Comparison of ENCODE assay signal across 8 cellular contexts in the genomic region with DNA sequence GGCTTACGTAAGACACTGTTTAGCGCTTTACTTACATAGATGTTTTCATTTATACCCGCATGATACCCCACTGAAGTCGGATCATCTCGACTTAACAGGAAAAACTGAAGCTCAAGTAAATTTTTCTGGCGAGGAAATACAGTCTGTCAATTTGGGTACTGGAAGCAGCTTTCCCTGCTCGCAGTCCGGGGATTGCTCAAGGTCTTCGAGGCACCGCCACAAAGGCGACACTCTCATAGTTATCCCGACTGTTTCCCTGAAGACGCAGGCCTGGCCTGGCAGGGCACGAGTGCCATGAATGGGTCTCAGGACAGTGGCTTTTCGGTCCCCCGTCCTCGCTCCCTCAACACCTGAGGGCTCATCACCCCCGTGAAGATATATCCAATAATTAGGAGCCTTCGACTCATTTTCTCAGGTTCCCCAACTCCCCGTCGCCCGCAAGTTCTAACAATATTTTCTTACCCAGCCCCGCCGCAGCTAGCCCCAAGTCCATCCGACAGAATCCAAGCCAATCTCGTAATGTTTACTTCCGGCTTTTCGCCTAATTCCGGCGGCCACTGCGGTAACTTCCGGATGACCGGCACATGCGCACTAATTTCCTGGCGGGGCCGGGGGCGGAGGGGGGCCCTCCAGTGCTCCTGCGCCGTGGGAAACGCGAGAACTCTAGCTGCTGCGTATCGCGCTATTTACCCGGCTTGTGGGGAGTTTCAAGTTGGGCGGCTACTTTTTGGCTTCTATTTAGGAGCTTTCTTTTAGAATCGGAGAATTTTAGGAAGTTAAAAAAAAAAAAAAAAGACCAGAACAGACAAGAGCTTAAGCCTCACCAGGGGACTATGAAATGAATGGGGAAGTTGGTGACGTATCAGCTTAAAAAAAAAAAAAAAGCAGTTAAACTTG. TPM values are rescaled to one million over a fixed set of nuclear protein-coding genes. Genes with fewer than 3 reads are reported as not detected.
DNase-seq lines count a peak whose midpoint lies in the region; ATAC-seq, FAIRE-seq and TF ChIP-seq lines count a peak whose summit lies in the region.

Gene SLU7, minus strand, starts transcription at position 521 of the 897 bp plus-strand sequence. CDS start 3,787 bp downstream, outside the sequence.

- peaks cover 0 to 3% of the 10 kb centered on the region in 2 experiments for H3K36me3 ChIP-seq in keratinocyte (ENCODE audit: control insufficient read depth in 2 of 2, extremely low read depth in 1 of 2, insufficient read depth in 2 of 2, low read length in 2 of 2)

- DNase-seq in AG09309 (ENCODE audit: low read depth) (peak; percentile 80), NCI-H446 treated with DMSO at 0.1 percent for 48 hours (lab: John Stamatoyannopoulos, UW) (peak; percentile 89), cerebellar cortex (ENCODE audit: low spot score) (peak; percentile 93), keratinocyte (ENCODE audit: low read depth, low spot score) (peak; percentile 57)
- peak; percentile 81 to 89 for DNase-seq in stimulated activated CD4-positive, alpha-beta T cell treated with anti-CD3 and anti-CD28 coated beads, Interleukin-15, amount 100 ng/mL, for 1 hour (ENCODE audit: low read depth in 1 of 2, low spot score in 1 of 2)

- H4K20me1 ChIP-seq in keratinocyte (ENCODE audit: control insufficient read depth, extremely low read depth, insufficient read depth, low read length) = no peaks in the 10 kb centered on the region

- H3K9me3 ChIP-seq in keratinocyte (ENCODE audit: control insufficient read depth, low read depth, low read length) = no peaks in the 10 kb centered on the region

- peak within 1 kb of the TSS; percentile 90 for H3K4me2 ChIP-seq in keratinocyte (ENCODE audit: control insufficient read depth, extremely low read depth, insufficient read depth, low read depth, low read length)

- H3K27ac ChIP-seq in keratinocyte (ENCODE audit: control insufficient read depth, insufficient read depth, low read length) = peak within 1 kb of the TSS; percentile 97

- dilution Hi-C loops in keratinocyte (cut with MboI; ENCODE audit: extremely low pct_ligation_motif_present, low sequenced_read_pairs) = no loop called here

- ATAC-seq in GM19035 (IDR thresholded peaks at IDR 0.05; ENCODE audit: unreplicated experiment) (peak; percentile 69), HG03354 (IDR thresholded peaks at IDR 0.05; ENCODE audit: poor library complexity, severe bottlenecking, unreplicated experiment) (peak; percentile 78)
- peak; percentile 73 to 74 for ATAC-seq in activated CD4-positive, CD25-positive, alpha-beta regulatory T cell treated with anti-CD3 and anti-CD28 coated beads, Interleukin-2, amount 50 U/mL, for 24 hours

- no peak for FAIRE-seq in keratinocyte (lab: Jason Lieb, UNC)

- peaks cover 44% of the 10 kb centered on the region for H3K79me2 ChIP-seq in keratinocyte (ENCODE audit: control insufficient read depth, insufficient read depth, low read length)

- peak within 1 kb of the TSS; percentile 87 for H3K4me3 ChIP-seq in AG09309 (ENCODE audit: control insufficient read depth, low read depth, low read length)
- peak within 1 kb of the TSS; percentile 98 to 99 (median 99) for H3K4me3 ChIP-seq in keratinocyte (ENCODE audit: control insufficient read depth in 2 of 3, extremely low read depth in 1 of 3, insufficient read depth in 2 of 3, low read depth in 1 of 3, low read length in 3 of 3)

- H3K27me3 ChIP-seq in keratinocyte (ENCODE audit: control insufficient read depth, extremely low read depth, insufficient read depth, low read length) = no peaks in the 10 kb centered on the region

- H2AFZ ChIP-seq in keratinocyte (ENCODE audit: control insufficient read depth, low read length) = peak within 1 kb of the TSS; percentile 91

- TF ChIP-seq CTCF in AG09309 (IDR thresholded peaks at IDR 0.05; ENCODE audit: control insufficient read depth, insufficient read depth, low read depth, low read length, missing control alignments) = no peak
- no peak for TF ChIP-seq CTCF in keratinocyte (optimal IDR thresholded peaks at IDR 0.05 in 1 of 3, IDR thresholded peaks at IDR 0.05 in 1 of 3, conservative IDR thresholded peaks at IDR 0.05 in 1 of 3; ENCODE audit: extremely low read depth in 1 of 3, insufficient read depth in 2 of 3, low read length in 3 of 3)

- no peaks in the 10 kb centered on the region for H3K9me1 ChIP-seq in keratinocyte (ENCODE audit: control insufficient read depth, extremely low read depth, insufficient read depth, low read length)

- peak within 1 kb of the TSS; percentile 98 for H3K9ac ChIP-seq in keratinocyte (ENCODE audit: control insufficient read depth, extremely low read depth, insufficient read depth, low read length)

- H3K4me1 ChIP-seq in keratinocyte (ENCODE audit: control insufficient read depth, extremely low read depth, insufficient read depth, low read length) = peaks cover 33% of the 10 kb centered on the region

RNA-seq across cellular contexts. Expression of gene SLU7, which starts in this region (rescaled TPM):
- polyA plus RNA-seq in keratinocyte = 18.0 to 29.7 TPM (median 24.0 TPM) in 3 replicates
- polyA plus RNA-seq in keratinocyte (2011; ENCODE audit: low read depth) = 376 TPM
- polyA plus RNA-seq in keratinocyte (2011; cell fraction: cytosol; rRNA removed) = 15.1 and 23.1 TPM in 2 replicates
- polyA plus RNA-seq in keratinocyte (2011; cell fraction: nucleus; rRNA removed) = 16.1 and 31.8 TPM in 2 replicates
- 34.2 and 57.9 TPM in 2 replicates for polyA plus RNA-seq in keratinocyte (2012; ENCODE audit: low replicate concordance)
- 3.2 to 12.6 TPM (median 7.8 TPM) in 3 replicates for polyA minus RNA-seq in keratinocyte
- polyA minus RNA-seq in keratinocyte (2011; cell fraction: cytosol; rRNA and poly(A)+ RNA removed) = 17.8 TPM
- polyA minus RNA-seq in keratinocyte (2011; cell fraction: nucleus; rRNA and poly(A)+ RNA removed) = 4.3 and 9.2 TPM in 2 replicates

Comparison
In these comparisons a context has a peak if more than half of its experiments do, and no peak if none do; other contexts are left out.
1. Peak in every context shown above with its lines: DNase-seq, ATAC-seq, H3K4me3 ChIP-seq and H3K27ac ChIP-seq.